Comparison of ENCODE assay signal across 18 cellular contexts in genomic region chr5:90477816-90478215, GRCh38. TPM values are rescaled to one million over a fixed set of nuclear protein-coding genes. Genes with fewer than 3 reads are reported as not detected.
DNase-seq lines count a peak whose midpoint lies in the region; ATAC-seq, FAIRE-seq and TF ChIP-seq lines count a peak whose summit lies in the region.
"Had no signal": no experiment of that assay in that cellular context is flagged by ENCODE, and none has a peak within 500 bp of the region (broad histone marks: within the 10 kb centered on the region; RNA-seq: fewer than 3 reads in every experiment).

No MANE protein-coding gene starts in this region.

- H3K36me3 ChIP-seq in liver (ENCODE audit: control insufficient read depth in 4 of 4, insufficient read depth in 3 of 4, low read depth in 1 of 4, low read length in 3 of 4) (no peaks in the 10 kb centered on the region), HepG2 (replicated peaks in 1 of 2; ENCODE audit: control insufficient read depth in 1 of 2, insufficient read depth in 2 of 2, low read length in 2 of 2) (no peaks in the 10 kb centered on the region), H1 (ENCODE audit: control insufficient read depth in 2 of 4, insufficient read depth in 4 of 4, low read length in 3 of 4) (peaks cover 0 to 16% (median 5%) of the 10 kb centered on the region in 4 experiments; a peak in 3 of 8 replicates)

- TF ChIP-seq RAD21 in liver (IDR thresholded peaks at IDR 0.05) (no peak), HepG2 (CRISPR knock-in tag; IDR thresholded peaks at IDR 0.05) (no peak), H1 (IDR thresholded peaks at IDR 0.05 in 1 of 2, conservative IDR thresholded peaks at IDR 0.05 in 1 of 2; ENCODE audit: low read depth in 2 of 2, low read length in 2 of 2) (no peak)

- no peak overlapping the region for H3K27ac Mint-ChIP-seq in activated T-helper 2 cell treated with anti-CD3 and anti-CD28 coated beads, Interferon-gamma antibody, Interleukin-2, Interleukin-4, amounts not matched to agents 10 μg/mL and 5 μg/mL and 100 μg/mL, durations not matched to agents 14 hours and 24 hours and 36 hours
- H3K27ac Mint-ChIP-seq: activated CD4-positive, alpha-beta T cell treated with anti-CD3 and anti-CD28 coated beads for 36 hours; activated naive CD4-positive, alpha-beta T cell treated with anti-CD3 and anti-CD28 coated beads, Interleukin-2, amount 50 U/mL, for 72 hours had no signal

- H2AFZ ChIP-seq in HepG2 (ENCODE audit: low read length): no peak overlapping the region
- no peak overlapping the region for H2AFZ ChIP-seq in H1 (ENCODE audit: low read length)

- no peak overlapping the region for H4K8ac ChIP-seq in H1 (ENCODE audit: extremely low read depth, insufficient read depth, low read length)

- H3K4me1 ChIP-seq in liver (ENCODE audit: control insufficient read depth in 4 of 4, insufficient read depth in 4 of 4, low read length in 3 of 4): peaks cover 0 to 26% (median 8%) of the 10 kb centered on the region in 4 donors
- H3K4me1 ChIP-seq in HepG2 (ENCODE audit: insufficient read depth, low read length): peaks cover 23% of the 10 kb centered on the region
- peaks cover 5 to 26% (median 14%) of the 10 kb centered on the region in 4 experiments; a peak in 6 of 7 replicates for H3K4me1 ChIP-seq in H1 (replicated peaks in 1 of 4; ENCODE audit: control insufficient read depth in 3 of 4, insufficient read depth in 4 of 4, low read length in 3 of 4)

- H3K79me2 ChIP-seq in HepG2 (ENCODE audit: insufficient read depth, low read length) (peaks cover 6% of the 10 kb centered on the region), H1 (ENCODE audit: control insufficient read depth in 1 of 2, insufficient read depth in 2 of 2, low read length in 2 of 2) (peaks cover 9 to 71% of the 10 kb centered on the region in 2 experiments; a peak in 3 of 4 replicates)

- 50% methylated on average over 3 of the region's 3 CpGs for WGBS in liver
- 97% methylated on average over 3 of the region's 3 CpGs for WGBS in HepG2 (ENCODE audit: low lambda C conversion rate)
- WGBS in H1 (ENCODE audit: extremely low coverage in 1 of 2, insufficient coverage in 1 of 2, insufficient read length in 1 of 2, insufficient replicate concordance in 2 of 2, low coverage in 1 of 2, low lambda C conversion rate in 2 of 2, missing lambda C conversion rate in 1 of 2), 2 experiments: 57% methylated on average over 3 of the region's 3 CpGs; no CpG with 5 or more reads in 1 of the 2 experiments

- CTCF ChIA-PET in HepG2 (lab: Yijun Ruan, JAX; ENCODE audit: low intra/inter-chr PET ratio, low total read pairs): no interaction called here
- CTCF ChIA-PET in H1 (lab: Charles Lee; ENCODE audit: partially characterized antibody): interaction anchor here (0.6 to 1.8 kb wide), 11 partner anchors 9 to 328 kb away, joined by 3 to 9 read pairs (median 3); partner anchors contain the start of gene LYSMD3

- TF ChIP-seq CTCF in liver (IDR thresholded peaks at IDR 0.05; ENCODE audit: low read depth, low read length, missing input control) (no peak), HepG2 (CRISPR knock-in tag; IDR thresholded peaks at IDR 0.05) (no peak), H1 (IDR thresholded peaks at IDR 0.05; ENCODE audit: control extremely low read depth in 1 of 3, insufficient read depth in 1 of 3, low read depth in 1 of 3, low read length in 3 of 3) (no peak)

- TF ChIP-seq POLR2A in HepG2 (IDR thresholded peaks at IDR 0.05; ENCODE audit: insufficient read depth in 1 of 2, low read depth in 2 of 2, low read length in 2 of 2) (no peak), H1 (IDR thresholded peaks at IDR 0.05; ENCODE audit: control extremely low read depth in 1 of 2, low read depth in 2 of 2, low read length in 2 of 2) (no peak)

- POLR2A ChIA-PET in HepG2 (lab: Yijun Ruan, JAX): no interaction called here
- POLR2A ChIA-PET in H1 (lab: Charles Lee; ENCODE audit: partially characterized antibody): interaction anchor here (0.7 to 2.6 kb wide), 6 partner anchors 8 to 68 kb away, joined by 3 to 10 read pairs (median 4); partner anchors contain the start of gene CETN3

- H3K23me2 ChIP-seq in H1 (ENCODE audit: low read depth, low read length): peaks cover 24% of the 10 kb centered on the region

- no peaks in the 10 kb centered on the region for H3K27me3 ChIP-seq in liver (ENCODE audit: control insufficient read depth in 4 of 4, insufficient read depth in 4 of 4, low read length in 3 of 4)
- H3K27me3 ChIP-seq in HepG2 (ENCODE audit: control insufficient read depth in 1 of 2, insufficient read depth in 2 of 2, low read length in 2 of 2): no peaks in the 10 kb centered on the region
- H3K27me3 ChIP-seq in H1 (replicated peaks in 1 of 4; ENCODE audit: control insufficient read depth in 3 of 4, extremely low read depth in 1 of 4, insufficient read depth in 3 of 4, low read length in 3 of 4): no peaks in the 10 kb centered on the region

- no peak overlapping the region for H3K23ac ChIP-seq in H1 (ENCODE audit: insufficient read length)

- TF ChIP-seq EP300 in HepG2 (IDR thresholded peaks at IDR 0.05; ENCODE audit: low read depth in 2 of 2, low read length in 2 of 2) (no peak), HepG2 (CRISPR knock-in tag; IDR thresholded peaks at IDR 0.05; ENCODE audit: borderline replicate concordance) (no peak), H1 (IDR thresholded peaks at IDR 0.05; ENCODE audit: borderline replicate concordance in 1 of 2, low read depth in 2 of 2, low read length in 2 of 2) (no peak)

- no peak overlapping the region for H2BK12ac ChIP-seq in H1 (ENCODE audit: low read depth, low read length)

- no peak for DNase-seq in HepG2 (ENCODE audit: low spot score)
- DNase-seq in H1 (ENCODE audit: low read depth in 1 of 2, low spot score in 2 of 2): no peak
- DNase-seq in medulla oblongata (ENCODE audit: extremely low spot score): peak; percentile 49
- DNase-seq in RCC 7860 (ENCODE audit: low spot score): no peak
- no peak for DNase-seq in activated T-helper 2 cell treated with anti-CD3 and anti-CD28 coated beads, Interferon-gamma antibody, Interleukin-2, Interleukin-4, amounts not matched to agents 10 μg/mL and 5 μg/mL and 100 μg/mL, durations not matched to agents 14 hours and 24 hours and 36 hours (ENCODE audit: low spot score)
- DNase-seq: activated CD4-positive, alpha-beta T cell treated with anti-CD3 and anti-CD28 coated beads for 36 hours; activated T-cell treated with anti-CD3 and anti-CD28 coated beads, Interleukin-2, amount 50 U/mL, for 48 hours; NCI-H2171 treated with DMSO at 0.1 percent for 48 hours; stimulated activated CD4-positive, alpha-beta T cell treated with anti-CD3 and anti-CD28 coated beads, Interleukin-4, amount 100 ng/mL, for 1 hour; stimulated activated naive CD8-positive, alpha-beta T cell treated with anti-CD3 and anti-CD28 coated beads, Interleukin-15, amount 100 ng/mL, for 72 hours; SW 1271 had no signal

- no peaks in the 10 kb centered on the region for H3K9me3 Mint-ChIP-seq in activated T-helper 2 cell treated with anti-CD3 and anti-CD28 coated beads, Interferon-gamma antibody, Interleukin-2, Interleukin-4, amounts not matched to agents 10 μg/mL and 5 μg/mL and 100 μg/mL, durations not matched to agents 14 hours and 24 hours and 36 hours
- H3K9me3 Mint-ChIP-seq: activated naive CD4-positive, alpha-beta T cell treated with anti-CD3 and anti-CD28 coated beads, Interleukin-2, amount 50 U/mL, for 72 hours; stimulated activated naive CD8-positive, alpha-beta T cell treated with anti-CD3 and anti-CD28 coated beads, Interleukin-15, amount 100 ng/mL, for 72 hours had no signal

- H3K18ac ChIP-seq in H1 (ENCODE audit: extremely low read depth, low read length): peak overlapping the region; percentile 40; the same call in 1 of the 2 replicates

- no peak overlapping the region for H3K56ac ChIP-seq in H1 (replicated peaks; ENCODE audit: insufficient read length, low read depth, low read length)

- peaks cover 29% of the 10 kb centered on the region for H3K4me1 Mint-ChIP-seq in activated T-helper 2 cell treated with anti-CD3 and anti-CD28 coated beads, Interferon-gamma antibody, Interleukin-2, Interleukin-4, amounts not matched to agents 10 μg/mL and 5 μg/mL and 100 μg/mL, durations not matched to agents 14 hours and 24 hours and 36 hours (ENCODE audit: low read depth)

- H3K27ac ChIP-seq in liver (ENCODE audit: low read depth in 1 of 2, low read length in 2 of 2) (peak overlapping the region; percentile 39 to 51), HepG2 (ENCODE audit: extremely low read length, insufficient read depth, low read length) (no peak overlapping the region), H1 (ENCODE audit: low read depth, low read length) (peak overlapping the region; percentile 63; the same call in 1 of the 2 replicates)

- H2BK15ac ChIP-seq in H1 (ENCODE audit: low read length): no peak overlapping the region

- H4K91ac ChIP-seq in H1 (replicated peaks; ENCODE audit: insufficient read length, low read length): no peak overlapping the region

- BruUV-seq in HepG2 (replicated peaks; lab: Mats Ljungman, UMichigan): no TSS peak

- H3K9me3 ChIP-seq in liver (ENCODE audit: control insufficient read depth in 4 of 4, low read length in 3 of 4) (no peaks in the 10 kb centered on the region), HepG2 (ENCODE audit: low read length) (no peaks in the 10 kb centered on the region), H1 (ENCODE audit: insufficient read depth in 2 of 2, low read depth in 1 of 2, low read length in 1 of 2) (no peaks in the 10 kb centered on the region)

- H3K4me3 ChIP-seq in liver (ENCODE audit: low read depth in 1 of 3, low read length in 3 of 3) (peak overlapping the region; percentile 28 to 69 (median 30)), HepG2 (replicated peaks in 1 of 3; ENCODE audit: insufficient read depth in 1 of 3, low read depth in 2 of 3, low read length in 3 of 3) (no peak overlapping the region), H1 (ENCODE audit: extremely low read depth in 1 of 4, insufficient read depth in 2 of 4, low read depth in 3 of 4, low read length in 4 of 4) (peak overlapping the region in 2 of 4 experiments; percentile 14 to 91; a peak in 4 of 8 replicates)

- ATAC-seq in HepG2 (no peak), GM19351 (IDR thresholded peaks at IDR 0.05; ENCODE audit: unreplicated experiment) (no peak), HG03520 (IDR thresholded peaks at IDR 0.05; ENCODE audit: unreplicated experiment) (no peak)
- ATAC-seq: activated CD4-positive, alpha-beta T cell treated with anti-CD3 and anti-CD28 coated beads for 36 hours; activated naive CD4-positive, alpha-beta T cell treated with anti-CD3 and anti-CD28 coated beads, Interleukin-2, amount 50 U/mL, for 72 hours; stimulated activated naive CD8-positive, alpha-beta T cell treated with anti-CD3 and anti-CD28 coated beads, Interleukin-15, amount 100 ng/mL, for 72 hours had no signal

- no peak overlapping the region for H4K5ac ChIP-seq in H1 (ENCODE audit: insufficient read length, low read depth, low read length)

- H3K36me3 Mint-ChIP-seq in activated T-helper 2 cell treated with anti-CD3 and anti-CD28 coated beads, Interferon-gamma antibody, Interleukin-2, Interleukin-4, amounts not matched to agents 10 μg/mL and 5 μg/mL and 100 μg/mL, durations not matched to agents 14 hours and 24 hours and 36 hours (ENCODE audit: low read depth): peaks cover 2% of the 10 kb centered on the region

- intact Hi-C loops in HepG2 (cut with micrococcal nuclease; ENCODE audit: unreplicated experiment): no loop called here
- intact Hi-C loops in activated T-helper 2 cell treated with anti-CD3 and anti-CD28 coated beads, Interferon-gamma antibody, Interleukin-2, Interleukin-4, amounts not matched to agents 10 μg/mL and 5 μg/mL and 100 μg/mL, durations not matched to agents 14 hours and 24 hours and 36 hours (cut with micrococcal nuclease): no loop called here

- H3K4me2 ChIP-seq in HepG2 (ENCODE audit: low read depth, low read length) (no peak overlapping the region), H1 (ENCODE audit: insufficient read depth in 1 of 2, low read depth in 2 of 2, low read length in 2 of 2) (peak overlapping the region; percentile 90 to 92)

- peak overlapping the region; percentile 2 for H2BK120ac ChIP-seq in H1 (replicated peaks; ENCODE audit: low read depth, low read length)

- H3K4me3 Mint-ChIP-seq in activated T-helper 2 cell treated with anti-CD3 and anti-CD28 coated beads, Interferon-gamma antibody, Interleukin-2, Interleukin-4, amounts not matched to agents 10 μg/mL and 5 μg/mL and 100 μg/mL, durations not matched to agents 14 hours and 24 hours and 36 hours (ENCODE audit: low read depth): no peak overlapping the region
- H3K4me3 Mint-ChIP-seq: activated CD4-positive, alpha-beta T cell treated with anti-CD3 and anti-CD28 coated beads for 36 hours had no signal

- H4K20me1 ChIP-seq in HepG2 (ENCODE audit: insufficient read depth, low read length): no peaks in the 10 kb centered on the region
- no peaks in the 10 kb centered on the region for H4K20me1 ChIP-seq in H1 (replicated peaks in 1 of 2; ENCODE audit: control insufficient read depth in 1 of 2, insufficient read depth in 2 of 2, low read length in 2 of 2)

- H3K4ac ChIP-seq in H1 (replicated peaks; ENCODE audit: insufficient read length, low read depth, low read length): peak overlapping the region; percentile 55

- H3K9ac ChIP-seq in liver (ENCODE audit: low read depth in 1 of 2, low read length in 2 of 2): peak overlapping the region; percentile 11 to 33
- no peak overlapping the region for H3K9ac ChIP-seq in HepG2 (ENCODE audit: insufficient read depth, low read depth, low read length)
- H3K9ac ChIP-seq in H1 (replicated peaks in 1 of 4; ENCODE audit: extremely low read depth in 1 of 4, low read depth in 3 of 4, low read length in 3 of 4): no peak overlapping the region; a peak in 1 of 7 replicates

- no peak for FAIRE-seq in HepG2 (lab: Jason Lieb, UNC)
- no peak for FAIRE-seq in H1 (lab: Jason Lieb, UNC)
- FAIRE-seq in RCC 7860 (lab: Jason Lieb, UNC): no peak
- FAIRE-seq: A204.1, colon, endometrium had no signal

- H2BK20ac ChIP-seq in H1 (ENCODE audit: low read length): no peak overlapping the region; the same call in 1 of the 2 replicates

- H2AK5ac ChIP-seq in H1 (ENCODE audit: low read depth, low read length): no peak overlapping the region

- in situ Hi-C loops in HepG2 (cut with HindIII; ENCODE audit: extremely low pct_ligation_motif_present, low pct_unique_long_range_greater_than_20kb): no loop called here

- no peaks in the 10 kb centered on the region; the same call in 1 of the 2 replicates for H3K79me1 ChIP-seq in H1 (ENCODE audit: low read depth, low read length)

- 0 out of 2 replicates have a peak overlapping the region, but pooled peaks have one; percentile 10 for H2BK5ac ChIP-seq in H1 (ENCODE audit: low read depth, low read length)

- H3K27me3 Mint-ChIP-seq in activated T-helper 2 cell treated with anti-CD3 and anti-CD28 coated beads, Interferon-gamma antibody, Interleukin-2, Interleukin-4, amounts not matched to agents 10 μg/mL and 5 μg/mL and 100 μg/mL, durations not matched to agents 14 hours and 24 hours and 36 hours (ENCODE audit: low read depth): no peaks in the 10 kb centered on the region
- H3K27me3 Mint-ChIP-seq: activated CD4-positive, alpha-beta T cell treated with anti-CD3 and anti-CD28 coated beads for 36 hours; stimulated activated naive CD8-positive, alpha-beta T cell treated with anti-CD3 and anti-CD28 coated beads, Interleukin-15, amount 100 ng/mL, for 72 hours had no signal

- H3K14ac ChIP-seq in H1 (ENCODE audit: insufficient read length): no peak overlapping the region

RNA-seq across cellular contexts. Expression of gene POLR3G, which starts 3.2 kb away (rescaled TPM):
- total RNA-seq in liver (1 to 10 TPM in 1 of 2 donors, under 1 TPM in 1; 0.75 to 1.2 TPM), HepG2 (2016; rRNA removed; fragmentation: Illumina TruSeq; extraction: Trizol) (7.3 and 11.2 TPM in 2 replicates)
- polyA plus RNA-seq in liver (1 to 10 TPM; 1.2 to 2.8 TPM), HepG2 (2011; rRNA removed) (1.1 and 1.2 TPM in 2 replicates), H1 (2011; rRNA removed) (119 and 149 TPM in 2 replicates)
- 5.8 and 8.9 TPM in 2 replicates for total RNA-seq in HepG2 (2016; cell fraction: cytosol; rRNA removed; fragmentation: Illumina TruSeq; extraction: Trizol; ENCODE audit: low read depth)
- 7.7 and 11.7 TPM in 2 replicates for total RNA-seq in HepG2 (2016; cell fraction: insoluble cytoplasmic fraction; rRNA removed; fragmentation: Illumina TruSeq; extraction: Trizol)
- total RNA-seq in HepG2 (2016; cell fraction: membrane; rRNA removed; fragmentation: Illumina TruSeq; extraction: Trizol): 2.9 and 4.4 TPM in 2 replicates
- total RNA-seq in HepG2 (2016; cell fraction: nucleus; rRNA removed; fragmentation: Illumina TruSeq; extraction: Trizol): 6.5 and 7.3 TPM in 2 replicates
- 2.2 and 2.5 TPM in 2 replicates for polyA plus RNA-seq in HepG2 (2011; cell fraction: cytosol; rRNA removed)
- 0.93 and 1.4 TPM in 2 replicates for polyA plus RNA-seq in HepG2 (2011; cell fraction: nucleus; rRNA removed)
- 1.6 and 2.6 TPM in 2 replicates for polyA plus RNA-seq in HepG2 (2012)
- polyA plus RNA-seq in HepG2 (2016; cell fraction: cytosol; fragmentation: Illumina TruSeq; extraction: Trizol; ENCODE audit: low read depth): 1.1 and 1.2 TPM in 2 replicates
- polyA plus RNA-seq in HepG2 (2016; cell fraction: insoluble cytoplasmic fraction; fragmentation: Illumina TruSeq; extraction: Trizol; ENCODE audit: low read depth): 9.9 and 10.9 TPM in 2 replicates
- 1.7 and 2.6 TPM in 2 replicates for polyA plus RNA-seq in HepG2 (2016; cell fraction: membrane; fragmentation: Illumina TruSeq; extraction: Trizol; ENCODE audit: low read depth)
- 9.5 and 10.9 TPM in 2 replicates for polyA plus RNA-seq in HepG2 (2016; cell fraction: nucleus; fragmentation: Illumina TruSeq; extraction: Trizol; ENCODE audit: insufficient read depth, low read depth)
- 1.1 and 1.9 TPM in 2 replicates for polyA minus RNA-seq in HepG2 (2011; rRNA and poly(A)+ RNA removed; ENCODE audit: low replicate concordance)
- 0.59 and 0.97 TPM in 2 replicates for polyA minus RNA-seq in HepG2 (2011; cell fraction: cytosol; rRNA and poly(A)+ RNA removed)
- polyA minus RNA-seq in HepG2 (2011; cell fraction: nucleus; rRNA and poly(A)+ RNA removed): 1.2 and 1.5 TPM in 2 replicates
- 163 and 179 TPM in 2 replicates for total RNA-seq in H1 (2021; fragmentation: NEBNext Ultra II Directional; extraction: Animal tissue kit (Norgen Biotek cat#: 25700))
- 127 TPM for polyA plus RNA-seq in H1 (2011; cell fraction: cytosol; rRNA removed)
- 54.1 TPM for polyA plus RNA-seq in H1 (2011; cell fraction: nucleus; rRNA removed)
- 95.3 to 145 TPM (median 125 TPM) in 4 replicates for polyA plus RNA-seq in H1 (2012, experiment 1 of 2)
- polyA plus RNA-seq in H1 (2012, experiment 2 of 2): 13.6 TPM
- 227 TPM for polyA plus RNA-seq in H1 (2013, experiment 1 of 2)
- 228 TPM for polyA plus RNA-seq in H1 (2013, experiment 2 of 2)
- polyA minus RNA-seq in H1 (2011; rRNA and poly(A)+ RNA removed): 62.6 and 70.0 TPM in 2 replicates
- polyA minus RNA-seq in H1 (2011; cell fraction: cytosol; rRNA and poly(A)+ RNA removed): 76.5 TPM
- polyA minus RNA-seq in H1 (2011; cell fraction: nucleus; rRNA and poly(A)+ RNA removed): 89.6 TPM
- total RNA-seq in activated T-helper 2 cell treated with anti-CD3 and anti-CD28 coated beads, Interferon-gamma antibody, Interleukin-2, Interleukin-4, amounts not matched to agents 10 μg/mL and 5 μg/mL and 100 μg/mL, durations not matched to agents 14 hours and 24 hours and 36 hours: 17.1 and 18.6 TPM in 2 replicates

RNA-seq across cellular contexts. Expression of gene MBLAC2, which starts 3.2 kb away (rescaled TPM):
- total RNA-seq in liver (1 to 10 TPM; 4.2 to 4.6 TPM), HepG2 (2016; rRNA removed; fragmentation: Illumina TruSeq; extraction: Trizol) (4.1 and 5.7 TPM in 2 replicates)
- polyA plus RNA-seq in liver (1 to 10 TPM; 2.6 to 3.7 TPM), HepG2 (2011; rRNA removed) (2.9 and 3.5 TPM in 2 replicates), H1 (2011; rRNA removed) (2.8 and 4.8 TPM in 2 replicates)
- total RNA-seq in HepG2 (2016; cell fraction: cytosol; rRNA removed; fragmentation: Illumina TruSeq; extraction: Trizol; ENCODE audit: low read depth): 0.61 and 0.62 TPM in 2 replicates
- total RNA-seq in HepG2 (2016; cell fraction: insoluble cytoplasmic fraction; rRNA removed; fragmentation: Illumina TruSeq; extraction: Trizol): 4.1 and 6.2 TPM in 2 replicates
- total RNA-seq in HepG2 (2016; cell fraction: membrane; rRNA removed; fragmentation: Illumina TruSeq; extraction: Trizol): 2.3 and 2.9 TPM in 2 replicates
- 6.9 and 7.1 TPM in 2 replicates for total RNA-seq in HepG2 (2016; cell fraction: nucleus; rRNA removed; fragmentation: Illumina TruSeq; extraction: Trizol)
- polyA plus RNA-seq in HepG2 (2011; cell fraction: cytosol; rRNA removed): 2.2 TPM in 2 replicates
- 4.5 and 5.5 TPM in 2 replicates for polyA plus RNA-seq in HepG2 (2011; cell fraction: nucleus; rRNA removed)
- polyA plus RNA-seq in HepG2 (2012): 4.1 and 4.9 TPM in 2 replicates
- 0.18 and 0.37 TPM in 2 replicates for polyA plus RNA-seq in HepG2 (2016; cell fraction: cytosol; fragmentation: Illumina TruSeq; extraction: Trizol; ENCODE audit: low read depth)
- 8.7 and 9.4 TPM in 2 replicates for polyA plus RNA-seq in HepG2 (2016; cell fraction: insoluble cytoplasmic fraction; fragmentation: Illumina TruSeq; extraction: Trizol; ENCODE audit: low read depth)
- polyA plus RNA-seq in HepG2 (2016; cell fraction: membrane; fragmentation: Illumina TruSeq; extraction: Trizol; ENCODE audit: low read depth): 1.6 TPM in 2 replicates
- polyA plus RNA-seq in HepG2 (2016; cell fraction: nucleus; fragmentation: Illumina TruSeq; extraction: Trizol; ENCODE audit: insufficient read depth, low read depth): 9.2 and 10.1 TPM in 2 replicates
- polyA minus RNA-seq in HepG2 (2011; rRNA and poly(A)+ RNA removed; ENCODE audit: low replicate concordance): 9.0 and 11.4 TPM in 2 replicates
- 4.6 and 5.1 TPM in 2 replicates for polyA minus RNA-seq in HepG2 (2011; cell fraction: cytosol; rRNA and poly(A)+ RNA removed)
- 22.5 and 23.6 TPM in 2 replicates for polyA minus RNA-seq in HepG2 (2011; cell fraction: nucleus; rRNA and poly(A)+ RNA removed)
- 5.7 and 6.7 TPM in 2 replicates for total RNA-seq in H1 (2021; fragmentation: NEBNext Ultra II Directional; extraction: Animal tissue kit (Norgen Biotek cat#: 25700))
- 3.6 TPM for polyA plus RNA-seq in H1 (2011; cell fraction: cytosol; rRNA removed)
- 4.7 TPM for polyA plus RNA-seq in H1 (2011; cell fraction: nucleus; rRNA removed)
- 2.3 to 3.0 TPM (median 2.7 TPM) in 4 replicates for polyA plus RNA-seq in H1 (2012, experiment 1 of 2)
- polyA plus RNA-seq in H1 (2012, experiment 2 of 2): 0.96 TPM
- 4.9 TPM for polyA plus RNA-seq in H1 (2013, experiment 1 of 2)
- polyA plus RNA-seq in H1 (2013, experiment 2 of 2): 4.3 TPM
- polyA minus RNA-seq in H1 (2011; rRNA and poly(A)+ RNA removed): 5.7 and 5.9 TPM in 2 replicates
- 6.0 TPM for polyA minus RNA-seq in H1 (2011; cell fraction: cytosol; rRNA and poly(A)+ RNA removed)
- 22.8 TPM for polyA minus RNA-seq in H1 (2011; cell fraction: nucleus; rRNA and poly(A)+ RNA removed)
- total RNA-seq in activated T-helper 2 cell treated with anti-CD3 and anti-CD28 coated beads, Interferon-gamma antibody, Interleukin-2, Interleukin-4, amounts not matched to agents 10 μg/mL and 5 μg/mL and 100 μg/mL, durations not matched to agents 14 hours and 24 hours and 36 hours: 6.1 and 6.4 TPM in 2 replicates

RNA-seq across cellular contexts. Expression of gene LYSMD3, which starts 51.6 kb away (rescaled TPM):
- total RNA-seq in liver (10 to 100 TPM; 13.0 to 23.6 TPM), HepG2 (2016; rRNA removed; fragmentation: Illumina TruSeq; extraction: Trizol) (13.8 and 22.2 TPM in 2 replicates)
- polyA plus RNA-seq in liver (1 to 10 TPM; 8.8 to 9.1 TPM), HepG2 (2011; rRNA removed) (6.3 and 9.1 TPM in 2 replicates), H1 (2011; rRNA removed) (2.1 and 3.7 TPM in 2 replicates)
- 1.2 and 1.6 TPM in 2 replicates for total RNA-seq in HepG2 (2016; cell fraction: cytosol; rRNA removed; fragmentation: Illumina TruSeq; extraction: Trizol; ENCODE audit: low read depth)
- total RNA-seq in HepG2 (2016; cell fraction: insoluble cytoplasmic fraction; rRNA removed; fragmentation: Illumina TruSeq; extraction: Trizol): 14.2 and 20.5 TPM in 2 replicates
- 6.5 and 8.4 TPM in 2 replicates for total RNA-seq in HepG2 (2016; cell fraction: membrane; rRNA removed; fragmentation: Illumina TruSeq; extraction: Trizol)
- 12.9 and 13.6 TPM in 2 replicates for total RNA-seq in HepG2 (2016; cell fraction: nucleus; rRNA removed; fragmentation: Illumina TruSeq; extraction: Trizol)
- 3.3 and 5.8 TPM in 2 replicates for polyA plus RNA-seq in HepG2 (2011; cell fraction: cytosol; rRNA removed)
- polyA plus RNA-seq in HepG2 (2011; cell fraction: nucleus; rRNA removed): 2.4 and 3.9 TPM in 2 replicates
- 10.3 and 10.4 TPM in 2 replicates for polyA plus RNA-seq in HepG2 (2012)
- polyA plus RNA-seq in HepG2 (2016; cell fraction: cytosol; fragmentation: Illumina TruSeq; extraction: Trizol; ENCODE audit: low read depth): 0.70 and 0.91 TPM in 2 replicates
- 17.8 and 21.3 TPM in 2 replicates for polyA plus RNA-seq in HepG2 (2016; cell fraction: insoluble cytoplasmic fraction; fragmentation: Illumina TruSeq; extraction: Trizol; ENCODE audit: low read depth)
- 3.1 and 4.0 TPM in 2 replicates for polyA plus RNA-seq in HepG2 (2016; cell fraction: membrane; fragmentation: Illumina TruSeq; extraction: Trizol; ENCODE audit: low read depth)
- polyA plus RNA-seq in HepG2 (2016; cell fraction: nucleus; fragmentation: Illumina TruSeq; extraction: Trizol; ENCODE audit: insufficient read depth, low read depth): 14.8 and 16.7 TPM in 2 replicates
- polyA minus RNA-seq in HepG2 (2011; rRNA and poly(A)+ RNA removed; ENCODE audit: low replicate concordance): 3.2 and 6.4 TPM in 2 replicates
- polyA minus RNA-seq in HepG2 (2011; cell fraction: cytosol; rRNA and poly(A)+ RNA removed): 11.1 and 12.9 TPM in 2 replicates
- 15.7 and 16.6 TPM in 2 replicates for polyA minus RNA-seq in HepG2 (2011; cell fraction: nucleus; rRNA and poly(A)+ RNA removed)
- 14.9 TPM in 2 replicates for total RNA-seq in H1 (2021; fragmentation: NEBNext Ultra II Directional; extraction: Animal tissue kit (Norgen Biotek cat#: 25700))
- polyA plus RNA-seq in H1 (2011; cell fraction: cytosol; rRNA removed): 4.7 TPM
- polyA plus RNA-seq in H1 (2011; cell fraction: nucleus; rRNA removed): 0.91 TPM
- polyA plus RNA-seq in H1 (2012, experiment 1 of 2): 5.9 to 9.7 TPM (median 7.0 TPM) in 4 replicates
- 0.52 TPM for polyA plus RNA-seq in H1 (2012, experiment 2 of 2)
- polyA plus RNA-seq in H1 (2013, experiment 1 of 2): 8.4 TPM
- 8.6 TPM for polyA plus RNA-seq in H1 (2013, experiment 2 of 2)
- 5.9 and 7.5 TPM in 2 replicates for polyA minus RNA-seq in H1 (2011; rRNA and poly(A)+ RNA removed)
- 4.7 TPM for polyA minus RNA-seq in H1 (2011; cell fraction: cytosol; rRNA and poly(A)+ RNA removed)
- 9.4 TPM for polyA minus RNA-seq in H1 (2011; cell fraction: nucleus; rRNA and poly(A)+ RNA removed)
- 13.5 and 13.7 TPM in 2 replicates for total RNA-seq in activated T-helper 2 cell treated with anti-CD3 and anti-CD28 coated beads, Interferon-gamma antibody, Interleukin-2, Interleukin-4, amounts not matched to agents 10 μg/mL and 5 μg/mL and 100 μg/mL, durations not matched to agents 14 hours and 24 hours and 36 hours

Comparison
In these comparisons a context has a peak if more than half of its experiments do, and no peak if none do; other contexts are left out.
1. H3K4me3 ChIP-seq: peak in liver (3 of 3); none in HepG2 (0 of 3).
2. H3K9ac ChIP-seq: peak in liver (2 of 2); none in HepG2 (single experiment) and H1 (0 of 4).